In genomic region chr7:129341212-129341611, GRCh38 we compare ENCODE assay signal across 15 cellular contexts.
"Had no signal": no experiment of that assay in that cellular context is flagged by ENCODE, and none has a peak within 500 bp of the region (broad histone marks: within the 10 kb centered on the region; RNA-seq: fewer than 3 reads in every experiment).

No MANE protein-coding gene starts in this region.

- H3K27me3 Mint-ChIP-seq: activated B cell treated with CpG ODN at 0.5 μM for 24 hours; activated CD8-positive, alpha-beta T cell treated with anti-CD3 and anti-CD28 coated beads for 36 hours; activated naive CD8-positive, alpha-beta T cell; type B pancreatic cell had no signal

- DNase-seq: activated B cell treated with CpG ODN at 0.5 μM for 24 hours; activated CD4-positive, alpha-beta T cell treated with anti-CD3 and anti-CD28 coated beads for 4 hours; activated CD8-positive, alpha-beta T cell treated with anti-CD3 and anti-CD28 coated beads for 36 hours; activated gamma-delta T cell; activated T-cell treated with anti-CD3 and anti-CD28 coated beads, Interleukin-2, amount 50 U/mL, for 48 hours; lower lobe of right lung; nucleus accumbens; stimulated activated CD4-positive, alpha-beta T cell treated with anti-CD3 and anti-CD28 coated beads, Interleukin-4, amount 100 ng/mL, for 1 hour; stomach had no signal

- H3K27ac ChIP-seq: lower lobe of right lung, stomach had no signal

- H3K4me3 Mint-ChIP-seq: activated B cell treated with CpG ODN at 0.5 μM for 24 hours; activated CD8-positive, alpha-beta T cell treated with anti-CD3 and anti-CD28 coated beads for 36 hours; activated naive CD8-positive, alpha-beta T cell; nephron; T-helper 2 cell treated with Interferon-gamma antibody and Interleukin-4, amounts not matched to agents 5 μg/mL and 100 μg/mL, for 36 hours; type B pancreatic cell had no signal

- H3K36me3 Mint-ChIP-seq: type B pancreatic cell had no signal

- H3K9me3 Mint-ChIP-seq: activated B cell treated with CpG ODN at 0.5 μM for 24 hours; activated CD8-positive, alpha-beta T cell treated with anti-CD3 and anti-CD28 coated beads for 36 hours; nephron; T-helper 2 cell treated with Interferon-gamma antibody and Interleukin-4, amounts not matched to agents 5 μg/mL and 100 μg/mL, for 36 hours; type B pancreatic cell had no signal

- H3K36me3 ChIP-seq: lower lobe of right lung, stomach had no signal

- H3K27ac Mint-ChIP-seq: activated B cell treated with CpG ODN at 0.5 μM for 24 hours; activated CD8-positive, alpha-beta T cell treated with anti-CD3 and anti-CD28 coated beads for 36 hours; activated naive CD8-positive, alpha-beta T cell; nephron; T-helper 2 cell treated with Interferon-gamma antibody and Interleukin-4, amounts not matched to agents 5 μg/mL and 100 μg/mL, for 36 hours; type B pancreatic cell had no signal

- H3K4me3 ChIP-seq: lower lobe of right lung, smooth muscle cell, stomach had no signal

- ATAC-seq: activated CD8-positive, alpha-beta T cell treated with anti-CD3 and anti-CD28 coated beads for 36 hours; lower lobe of right lung; sciatic nerve had no signal

- H3K4me1 ChIP-seq: lower lobe of right lung had no signal
